ENCODE assay signal across 12 cellular contexts in genomic region chr5:127041571-127041970, GRCh38. TPM values are rescaled to one million over a fixed set of nuclear protein-coding genes. Genes with fewer than 3 reads are reported as not detected.
DNase-seq lines count a peak whose midpoint lies in the region; ATAC-seq and TF ChIP-seq lines count a peak whose summit lies in the region.
"Had no signal": no experiment of that assay in that cellular context is flagged by ENCODE, and none has a peak within 500 bp of the region (broad histone marks: within the 10 kb centered on the region; RNA-seq: fewer than 3 reads in every experiment).

No MANE protein-coding gene starts in this region.

- no peaks in the 10 kb centered on the region for H3K27me3 ChIP-seq in GM23338 (ENCODE audit: insufficient read depth)
- H3K27me3 ChIP-seq in SK-N-SH (ENCODE audit: insufficient read depth) = no peaks in the 10 kb centered on the region
- H3K27me3 ChIP-seq in fibroblast of lung (ENCODE audit: control insufficient read depth, insufficient read depth, low read length) = no peaks in the 10 kb centered on the region

- WGBS in SK-N-SH (ENCODE audit: low lambda C conversion rate) = 64% methylated on average over 3 of the region's 3 CpGs

- H3K27me3 Mint-ChIP-seq in GM23338 (ENCODE audit: insufficient read depth, low read depth, poor library complexity) = peaks cover 2% of the 10 kb centered on the region
- peaks cover 18% of the 10 kb centered on the region for H3K27me3 Mint-ChIP-seq in progenitor cell of endocrine pancreas

- H3K27ac Mint-ChIP-seq in GM23338 (peak overlapping the region; percentile 53; the same call in 1 of the 2 replicates), progenitor cell of endocrine pancreas (no peak overlapping the region)

- TF ChIP-seq EP300 in SK-N-SH (IDR thresholded peaks at IDR 0.05; ENCODE audit: borderline replicate concordance in 1 of 2, low read depth in 1 of 2, low read length in 1 of 2) = no peak

- H3K4me2 ChIP-seq in GM23338 = peak overlapping the region; percentile 63
- peak overlapping the region; percentile 49; the same call in 1 of the 2 replicates for H3K4me2 ChIP-seq in SK-N-SH
- H3K4me2 ChIP-seq in fibroblast of lung (ENCODE audit: extremely low read depth, insufficient read depth, low read length) = peak overlapping the region; percentile 44

- H3K9me3 ChIP-seq in SK-N-SH (no peaks in the 10 kb centered on the region), fibroblast of lung (ENCODE audit: control insufficient read depth, insufficient read depth, low read depth, low read length) (no peaks in the 10 kb centered on the region)

- DNase-seq in GM23338 (ENCODE audit: low spot score) (no peak), SK-N-SH (no peak), fibroblast of lung (ENCODE audit: low read depth in 2 of 2) (peak; percentile 33 to 49), pulmonary artery endothelial cell (ENCODE audit: low read depth, low spot score) (peak; percentile 49), GM20000 (ENCODE audit: low spot score) (no peak), progenitor cell of endocrine pancreas (ENCODE audit: low spot score, unreplicated experiment) (no peak), COLO829 (ENCODE audit: low spot score) (no peak)
- DNase-seq in activated CD8-positive, alpha-beta memory T cell treated with anti-CD3 and anti-CD28 coated beads for 24 hours = no peak
- DNase-seq: anterior cingulate cortex, COR-L47, SHP77 treated with DMSO at 0.1 percent for 48 hours had no signal

- H3K9ac ChIP-seq in SK-N-SH (no peak overlapping the region), fibroblast of lung (ENCODE audit: insufficient read depth, low read length) (no peak overlapping the region)

- POLR2A ChIA-PET in SK-N-SH (lab: Yijun Ruan, JAX) = no interaction called here

- H3K79me2 ChIP-seq in GM23338 (replicated peaks; ENCODE audit: insufficient read depth) = no peaks in the 10 kb centered on the region
- no peaks in the 10 kb centered on the region for H3K79me2 ChIP-seq in SK-N-SH (ENCODE audit: insufficient read depth)
- no peaks in the 10 kb centered on the region for H3K79me2 ChIP-seq in fibroblast of lung (ENCODE audit: control insufficient read depth, insufficient read depth, low read length)

- TF ChIP-seq CTCF in GM23338 (conservative IDR thresholded peaks at IDR 0.05; ENCODE audit: low read depth in 2 of 2) (no peak), SK-N-SH (IDR thresholded peaks at IDR 0.05) (no peak), fibroblast of lung (conservative IDR thresholded peaks at IDR 0.05 in 1 of 2, IDR thresholded peaks at IDR 0.05 in 1 of 2; ENCODE audit: low read depth in 1 of 2, low read length in 2 of 2) (no peak), GM20000 (IDR thresholded peaks at IDR 0.05; ENCODE audit: extremely low read depth, missing control alignments) (no peak), progenitor cell of endocrine pancreas (IDR thresholded peaks at IDR 0.05; ENCODE audit: unreplicated experiment) (no peak)

- H3K4me3 Mint-ChIP-seq in GM23338 (no peak overlapping the region), progenitor cell of endocrine pancreas (ENCODE audit: low read depth) (no peak overlapping the region)
- H3K4me3 Mint-ChIP-seq: neural crest cell had no signal

- no peaks in the 10 kb centered on the region for H3F3A ChIP-seq in GM23338 (replicated peaks; ENCODE audit: low read depth)
- peaks cover 8% of the 10 kb centered on the region for H3F3A ChIP-seq in SK-N-SH (replicated peaks; ENCODE audit: insufficient read depth)

- H3K36me3 ChIP-seq in GM23338 (ENCODE audit: insufficient read depth) (no peaks in the 10 kb centered on the region), SK-N-SH (replicated peaks in 1 of 2; ENCODE audit: control insufficient read depth in 1 of 2, insufficient read depth in 2 of 2, low read length in 1 of 2) (no peaks in the 10 kb centered on the region), fibroblast of lung (ENCODE audit: control insufficient read depth, insufficient read depth, low read length) (no peaks in the 10 kb centered on the region)

- H2AFZ ChIP-seq in GM23338 (peak overlapping the region; percentile 70; the same call in 1 of the 2 replicates), SK-N-SH (ENCODE audit: low read depth) (peak overlapping the region; percentile 58; the same call in 1 of the 2 replicates), fibroblast of lung (ENCODE audit: low read length) (no peak overlapping the region)

- CTCF ChIA-PET in SK-N-SH (lab: Yijun Ruan, JAX) = interaction anchor here (1.4 kb wide), 1 partner anchor 12 kb away, joined by 5 read pairs; no protein-coding TSS in a partner anchor

- no peak for ATAC-seq in GM23338

- H3K4me3 ChIP-seq in GM23338 = no peak overlapping the region
- no peak overlapping the region for H3K4me3 ChIP-seq in SK-N-SH (ENCODE audit: low read depth in 2 of 2, low read length in 1 of 2)
- no peak overlapping the region for H3K4me3 ChIP-seq in fibroblast of lung (replicated peaks in 1 of 4; ENCODE audit: control extremely low read depth in 1 of 4, insufficient read depth in 1 of 4, low read depth in 3 of 4, low read length in 4 of 4)

- H3K27ac ChIP-seq in GM23338 (ENCODE audit: low read depth) (peak overlapping the region; percentile 36; the same call in 1 of the 2 replicates), SK-N-SH (ENCODE audit: low read depth in 2 of 2, low read length in 1 of 2) (peak overlapping the region in 1 of 2 experiments; percentile 7; a peak in 1 of 4 replicates), fibroblast of lung (ENCODE audit: insufficient read depth, low read length) (no peak overlapping the region)

- no peak for TF ChIP-seq RAD21 in SK-N-SH (IDR thresholded peaks at IDR 0.05; ENCODE audit: low read length)

- no peaks in the 10 kb centered on the region for H3K9me3 Mint-ChIP-seq in GM23338
- H3K9me3 Mint-ChIP-seq in progenitor cell of endocrine pancreas (ENCODE audit: low read depth) = no peaks in the 10 kb centered on the region
- H3K9me3 Mint-ChIP-seq: neural crest cell had no signal

- peaks cover 22% of the 10 kb centered on the region for H3K4me1 ChIP-seq in GM23338 (ENCODE audit: insufficient read depth)
- peaks cover 0 to 9% of the 10 kb centered on the region in 2 experiments; a peak in 2 of 4 replicates for H3K4me1 ChIP-seq in SK-N-SH (ENCODE audit: control insufficient read depth in 1 of 2, insufficient read depth in 2 of 2, low read depth in 1 of 2, low read length in 1 of 2)
- H3K4me1 ChIP-seq in fibroblast of lung (ENCODE audit: control insufficient read depth, extremely low read depth, insufficient read depth, low read length) = peaks cover 7% of the 10 kb centered on the region

- H3K4me1 Mint-ChIP-seq in GM23338 = peaks cover 28% of the 10 kb centered on the region
- peaks cover 9% of the 10 kb centered on the region for H3K4me1 Mint-ChIP-seq in progenitor cell of endocrine pancreas (ENCODE audit: low read depth)
- H3K4me1 Mint-ChIP-seq: neural crest cell had no signal

- H3K9me2 ChIP-seq in GM23338 (ENCODE audit: insufficient read depth) (no peaks in the 10 kb centered on the region), SK-N-SH (no peaks in the 10 kb centered on the region)

- no peaks in the 10 kb centered on the region for H4K20me1 ChIP-seq in GM23338 (replicated peaks; ENCODE audit: insufficient read depth)
- H4K20me1 ChIP-seq in SK-N-SH (ENCODE audit: insufficient read depth) = no peaks in the 10 kb centered on the region
- no peaks in the 10 kb centered on the region for H4K20me1 ChIP-seq in fibroblast of lung (ENCODE audit: control insufficient read depth, extremely low read depth, insufficient read depth, low read length)

- no peaks in the 10 kb centered on the region for H3K36me3 Mint-ChIP-seq in GM23338 (ENCODE audit: low read depth)
- no peaks in the 10 kb centered on the region for H3K36me3 Mint-ChIP-seq in progenitor cell of endocrine pancreas (ENCODE audit: insufficient read depth)

TF ChIP-seq in SK-N-SH, 30 proteins besides CTCF, POLR2A, EP300 and RAD21:
- TF ChIP-seq RXRA (IDR thresholded peaks at IDR 0.05; ENCODE audit: borderline replicate concordance, low read depth) (no peak), TCF12 (IDR thresholded peaks at IDR 0.05) (peak; percentile 24; the same call in 1 of the 2 replicates), RFX5 (IDR thresholded peaks at IDR 0.05; ENCODE audit: low read length) (no peak), FOSL2 (IDR thresholded peaks at IDR 0.05; ENCODE audit: borderline replicate concordance, low read depth) (peak; percentile 47; the same call in 1 of the 2 replicates), JUND (IDR thresholded peaks at IDR 0.05) (peak; percentile 39; the same call in 1 of the 2 replicates)

RNA-seq across cellular contexts. Expression of gene MARCHF3, which starts 11.2 kb away (rescaled TPM):
- total RNA-seq in GM23338 (2014; rRNA removed; shearing (Covaris generic)) = 12.5 and 12.7 TPM in 2 replicates
- polyA plus RNA-seq in GM23338 (2016; fragmentation: Nextera tagmentation; extraction: Ambion mirVana) (7.0 and 8.7 TPM in 2 replicates), SK-N-SH (2012; rRNA removed) (21.5 and 32.4 TPM in 2 replicates), fibroblast of lung (8.6 and 15.2 TPM in 2 replicates)
- 22.5 and 25.9 TPM in 2 replicates for polyA plus RNA-seq in SK-N-SH (2012; cell fraction: cytosol; rRNA removed)
- polyA plus RNA-seq in SK-N-SH (2012; cell fraction: nucleus; rRNA removed) = 10.0 and 18.4 TPM in 2 replicates
- total RNA-seq in fibroblast of lung (8.7 and 11.6 TPM in 2 replicates), pulmonary artery endothelial cell (57.9 and 101 TPM in 2 replicates), progenitor cell of endocrine pancreas (10.3 and 11.6 TPM in 2 replicates)
- 4.8 and 10.6 TPM in 2 replicates for polyA plus RNA-seq in fibroblast of lung (2012)
- 30.7 and 36.6 TPM in 2 replicates for polyA minus RNA-seq in fibroblast of lung (ENCODE audit: low replicate concordance)

RNA-seq across cellular contexts. Expression of gene C5orf63, which starts 31.7 kb away (rescaled TPM):
- total RNA-seq in GM23338 (2014; rRNA removed; shearing (Covaris generic)) = 2.1 and 6.8 TPM in 2 replicates
- polyA plus RNA-seq in GM23338 (2016; fragmentation: Nextera tagmentation; extraction: Ambion mirVana) (8.1 and 10.5 TPM in 2 replicates), SK-N-SH (2012; rRNA removed) (3.6 and 4.9 TPM in 2 replicates), fibroblast of lung (2.9 and 3.3 TPM in 2 replicates)
- 3.5 and 4.5 TPM in 2 replicates for polyA plus RNA-seq in SK-N-SH (2012; cell fraction: cytosol; rRNA removed)
- 3.8 and 8.7 TPM in 2 replicates for polyA plus RNA-seq in SK-N-SH (2012; cell fraction: nucleus; rRNA removed)
- total RNA-seq in fibroblast of lung (3.6 and 4.0 TPM in 2 replicates), pulmonary artery endothelial cell (1.3 and 1.7 TPM in 2 replicates), progenitor cell of endocrine pancreas (9.1 and 9.9 TPM in 2 replicates)
- polyA plus RNA-seq in fibroblast of lung (2012) = 2.8 and 2.9 TPM in 2 replicates
- not detected in 2 replicates for polyA minus RNA-seq in fibroblast of lung (ENCODE audit: low replicate concordance)

Comparison
In these comparisons a context has a peak if more than half of its experiments do, and no peak if none do; other contexts are left out.
1. DNase-seq: peak in fibroblast of lung (2 of 2) and pulmonary artery endothelial cell (single experiment); none in GM23338 (single experiment), SK-N-SH (single experiment), GM20000 (single experiment), progenitor cell of endocrine pancreas (single experiment), activated CD8-positive, alpha-beta memory T cell treated with anti-CD3 and anti-CD28 coated beads for 24 hours (single experiment) and COLO829 (single experiment).
2. Peak in every context shown above with its lines, with median percentiles within 50 percentile points of each other: H3K4me2 ChIP-seq.